In the genomic region with DNA sequence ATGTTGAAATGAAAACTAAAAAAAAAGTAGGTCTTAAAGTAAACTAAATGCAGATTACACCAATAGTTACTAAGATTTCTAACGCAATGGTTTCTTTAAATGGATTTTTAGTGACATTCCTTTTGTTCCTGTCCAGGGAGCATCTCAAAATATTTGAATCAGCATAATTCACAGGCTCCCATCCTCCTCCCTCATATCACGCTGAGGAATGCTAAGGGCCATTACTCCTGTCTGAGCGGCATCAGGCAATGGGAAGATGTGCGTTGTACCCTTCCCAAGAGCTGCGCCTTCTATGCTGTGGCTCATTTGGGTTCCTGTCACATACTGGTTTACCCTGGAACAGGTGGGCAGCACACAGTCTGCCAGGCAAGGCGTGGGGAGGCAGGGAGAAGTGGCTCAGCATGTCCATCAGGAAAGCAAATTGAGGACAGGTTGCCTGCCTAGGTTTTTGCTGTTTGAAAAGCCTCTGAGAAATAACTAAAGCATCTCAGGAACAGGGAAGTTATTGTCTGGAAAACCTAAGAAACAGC, we compare ENCODE assay signal across 1 cellular context.
TF ChIP-seq lines count a peak whose summit lies in the region.

No MANE protein-coding gene starts in this region.

TF ChIP-seq in HepG2, 621 proteins besides CTCF, POLR2A, EP300 and RAD21:
- TF ChIP-seq HDAC1 (CRISPR knock-in tag; IDR thresholded peaks at IDR 0.05) = no peak
- peak; percentile 52 to 59; a peak in 3 of 4 replicates for TF ChIP-seq MAFK (conservative IDR thresholded peaks at IDR 0.05 in 1 of 2, IDR thresholded peaks at IDR 0.05 in 1 of 2; ENCODE audit: low read length in 2 of 2)
